In the genomic region with DNA sequence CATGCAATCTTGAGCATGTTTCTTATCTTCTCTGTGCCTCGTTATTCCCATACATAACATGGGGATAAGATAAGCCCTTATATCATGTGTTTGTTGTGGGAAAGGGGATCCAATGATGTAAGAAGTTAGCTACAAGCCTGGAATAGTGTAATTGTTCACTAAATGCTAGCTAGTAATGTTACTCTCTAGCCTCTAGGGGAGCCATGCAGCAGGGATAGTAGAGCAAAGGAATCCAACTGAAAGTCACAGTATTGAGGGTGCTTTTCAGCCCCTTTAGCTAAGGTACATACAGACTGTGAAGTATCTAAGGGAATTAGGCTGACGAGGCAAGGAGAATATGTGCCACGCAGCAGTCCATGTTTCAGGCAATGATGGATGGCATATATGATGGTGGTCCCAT, we compare ENCODE assay signal across 10 cellular contexts. TPM values are rescaled to one million over a fixed set of nuclear protein-coding genes. Genes with fewer than 3 reads are reported as not detected.
DNase-seq lines count a peak whose midpoint lies in the region; ATAC-seq, FAIRE-seq and TF ChIP-seq lines count a peak whose summit lies in the region.
"Had no signal": no experiment of that assay in that cellular context is flagged by ENCODE, and none has a peak within 500 bp of the region (broad histone marks: within the 10 kb centered on the region; RNA-seq: fewer than 3 reads in every experiment).

No MANE protein-coding gene starts in this region.

- CTCF ChIA-PET in Caco-2 (lab: Charles Lee) = interaction anchor here (0.9 to 2.2 kb wide), 4 partner anchors 64 to 448 kb away, joined by 3 to 12 read pairs (median 6); no protein-coding TSS in a partner anchor

- no peak overlapping the region for H3K14ac ChIP-seq in H9 (ENCODE audit: insufficient read depth, low read length)

- no peaks in the 10 kb centered on the region for H3K36me3 ChIP-seq in Caco-2 (ENCODE audit: control insufficient read depth, insufficient read depth, low read length)
- H3K36me3 ChIP-seq: neutrophil, SJSA1 had no signal

- TF ChIP-seq CTCF in Caco-2 (IDR thresholded peaks at IDR 0.05; ENCODE audit: insufficient read depth in 1 of 2, low read depth in 1 of 2, low read length in 1 of 2, severe bottlenecking in 1 of 2, unreplicated experiment in 1 of 2) (peak; percentile 48), H9 (conservative IDR thresholded peaks at IDR 0.05) (peak; percentile 76)

- H3K9me3 ChIP-seq in Caco-2 (no peaks in the 10 kb centered on the region), H9 (ENCODE audit: control insufficient read depth, low read depth, low read length) (no peaks in the 10 kb centered on the region)
- H3K9me3 ChIP-seq: neutrophil, SJSA1 had no signal

- H3K23ac ChIP-seq in H9 (ENCODE audit: insufficient read length, low read depth, low read length) = no peak overlapping the region

- no peaks in the 10 kb centered on the region for H3K9me3 Mint-ChIP-seq in Caco-2 (ENCODE audit: unreplicated experiment)
- H3K9me3 Mint-ChIP-seq in H9 = no peaks in the 10 kb centered on the region

- H3K79me1 ChIP-seq in H9 (ENCODE audit: insufficient read depth, low read depth, low read length, poor library complexity, severe bottlenecking) = no peaks in the 10 kb centered on the region

- no peaks in the 10 kb centered on the region for H3K23me2 ChIP-seq in H9 (ENCODE audit: insufficient read length, low read depth, low read length, poor library complexity, severe bottlenecking)

- no peak overlapping the region for H2BK20ac ChIP-seq in H9 (ENCODE audit: low read depth, low read length, poor library complexity, severe bottlenecking)

- H3K4me1 ChIP-seq in Caco-2 = no peaks in the 10 kb centered on the region
- no peaks in the 10 kb centered on the region for H3K4me1 ChIP-seq in H9 (ENCODE audit: insufficient read depth, low read length)
- H3K4me1 ChIP-seq: SJSA1 had no signal

- POLR2A ChIA-PET in Caco-2 (lab: Charles Lee) = no interaction called here

- intact Hi-C loops in Caco-2 (cut with micrococcal nuclease; ENCODE audit: unreplicated experiment) (loop anchor here (1.0 to 5.0 kb wide), 3 partner anchors 216 to 446 kb away; no protein-coding TSS in a partner anchor), left colon (cut with DNase I, micrococcal nuclease) (loop anchor here in 1 of 2 donors (10.0 kb wide), 1 partner anchor 292 kb away; no protein-coding TSS in a partner anchor)

- H3K9ac ChIP-seq in H9 (ENCODE audit: extremely low read depth, insufficient read length, low read length) = no peak overlapping the region

- H3K56ac ChIP-seq in H9 (ENCODE audit: insufficient read length, low read depth, low read length) = no peak overlapping the region

- no peak overlapping the region for H2BK120ac ChIP-seq in H9 (ENCODE audit: low read depth, low read length, poor library complexity, severe bottlenecking)

- FAIRE-seq in TTC549 (lab: Jason Lieb, UNC) = peak; percentile 29

- ATAC-seq in left colon = peak; percentile 50
- ATAC-seq in HG03457 (IDR thresholded peaks at IDR 0.05; ENCODE audit: unreplicated experiment) = no peak
- no peak for ATAC-seq in GM21825 (IDR thresholded peaks at IDR 0.05; ENCODE audit: unreplicated experiment)
- ATAC-seq in HG02610 (IDR thresholded peaks at IDR 0.05; ENCODE audit: unreplicated experiment) = no peak

- H2BK12ac ChIP-seq in H9 (ENCODE audit: insufficient read length, low read depth, low read length) = no peak overlapping the region

- H3K4ac ChIP-seq in H9 (ENCODE audit: low read depth, low read length) = no peak overlapping the region

- no CpG with 5 or more reads among the region's 3 CpGs for WGBS in H9 (ENCODE audit: extremely low coverage, insufficient read length, low lambda C conversion rate)

- no peak overlapping the region for H4K5ac ChIP-seq in H9 (ENCODE audit: insufficient read length, low read depth, low read length)

- no peak overlapping the region for H3K27ac ChIP-seq in H9 (ENCODE audit: insufficient read length, low read depth, low read length)
- H3K27ac ChIP-seq: neutrophil, SJSA1 had no signal

- H3K36me3 Mint-ChIP-seq in Caco-2 (ENCODE audit: insufficient read depth, unreplicated experiment) = no peaks in the 10 kb centered on the region
- no peaks in the 10 kb centered on the region for H3K36me3 Mint-ChIP-seq in H9 (ENCODE audit: insufficient read depth in 1 of 3, low read depth in 3 of 3)

- H3K27me3 ChIP-seq in Caco-2 (replicated peaks; ENCODE audit: control insufficient read depth, insufficient read depth, low read length) (no peaks in the 10 kb centered on the region), H9 (ENCODE audit: insufficient read depth, low read length) (no peaks in the 10 kb centered on the region)
- H3K27me3 ChIP-seq: neutrophil, SJSA1 had no signal

- H3K4me3 Mint-ChIP-seq in Caco-2 (ENCODE audit: unreplicated experiment) (no peak overlapping the region), H9 (no peak overlapping the region; a peak in 1 of 5 replicates)

- H4K20me1 ChIP-seq in H9 (ENCODE audit: control insufficient read depth, insufficient read depth, insufficient read length) = no peaks in the 10 kb centered on the region

- no peak overlapping the region for H4K8ac ChIP-seq in H9 (replicated peaks; ENCODE audit: insufficient read length, low read depth, low read length)

- BruUV-seq in Caco-2 (replicated peaks; lab: Mats Ljungman, UMichigan) = no TSS peak

- no peak overlapping the region for H3K4me3 ChIP-seq in Caco-2 (ENCODE audit: low read depth, low read length)
- H3K4me3 ChIP-seq: SJSA1 had no signal

- no peak overlapping the region for H2BK15ac ChIP-seq in H9 (ENCODE audit: low read depth, low read length)

- no peak overlapping the region for H3K4me2 ChIP-seq in H9 (ENCODE audit: insufficient read depth, insufficient read length, low read length)

- no peak overlapping the region for H4K91ac ChIP-seq in H9 (ENCODE audit: insufficient read length, low read depth, low read length)

- H2BK5ac ChIP-seq in H9 (ENCODE audit: insufficient read length, low read length) = no peak overlapping the region

- no peaks in the 10 kb centered on the region for H3K79me2 ChIP-seq in H9 (ENCODE audit: insufficient read depth, low read length)

- H2AFZ ChIP-seq in H9 (ENCODE audit: low read length) = no peak overlapping the region

- H3K27ac Mint-ChIP-seq in Caco-2 (ENCODE audit: unreplicated experiment) = no peak overlapping the region
- no peak overlapping the region for H3K27ac Mint-ChIP-seq in H9

- peak in 1 of 2 experiments; percentile 18 for DNase-seq in Caco-2
- DNase-seq in H9 = peak; percentile 39
- no peak for DNase-seq in left colon
- DNase-seq in ecto neural progenitor cell (ENCODE audit: low spot score) = no peak

- no peak overlapping the region for H2AK5ac ChIP-seq in H9 (ENCODE audit: insufficient read length, low read length)

- H3K18ac ChIP-seq in H9 (ENCODE audit: insufficient read length, low read depth, low read length) = no peak overlapping the region

- no peak overlapping the region for H3T11ph ChIP-seq in H9 (ENCODE audit: low read length)

- no peaks in the 10 kb centered on the region for H3K4me1 Mint-ChIP-seq in Caco-2 (ENCODE audit: low read depth, unreplicated experiment)
- peaks cover 2 to 4% of the 10 kb centered on the region in 2 experiments; a peak in 2 of 4 replicates for H3K4me1 Mint-ChIP-seq in H9

- no peaks in the 10 kb centered on the region for H3K27me3 Mint-ChIP-seq in Caco-2 (ENCODE audit: insufficient read depth, unreplicated experiment)
- no peaks in the 10 kb centered on the region; the same call in 1 of the 2 replicates for H3K27me3 Mint-ChIP-seq in H9 (ENCODE audit: low read depth)

RNA-seq across cellular contexts. Expression of a gene that starts 46.9 kb away (rescaled TPM):
- not detected in 2 replicates for total RNA-seq in Caco-2 (2022)
- not detected in 2 replicates for total RNA-seq in H9 (2021)
- total RNA-seq in left colon = 1 to 10 TPM; 2.0 TPM
- total RNA-seq: SJSA1 had no signal
